In genomic region chr1:226125097-226125630, GRCh38 we compare ENCODE assay signal across 8 cellular contexts.
DNase-seq lines count a peak whose midpoint lies in the region; ATAC-seq and TF ChIP-seq lines count a peak whose summit lies in the region.

No MANE protein-coding gene starts in this region.

- peaks cover 36 to 60% (median 59%) of the 10 kb centered on the region in 3 donors for H3K4me1 Mint-ChIP-seq in IgD-negative memory B cell

- H2AFZ ChIP-seq in OCI-LY1 (ENCODE audit: low read length), result no peak overlapping the region

- no peak overlapping the region for H3K4me3 ChIP-seq in OCI-LY1 (ENCODE audit: low read depth, low read length, poor library complexity, severe bottlenecking)
- peak overlapping the region; percentile 34 for H3K4me3 ChIP-seq in mucosa of stomach (ENCODE audit: low read length)

- ATAC-seq in GM18517 (IDR thresholded peaks at IDR 0.05; ENCODE audit: unreplicated experiment) (peak; percentile 24), HG03095 (IDR thresholded peaks at IDR 0.05; ENCODE audit: unreplicated experiment) (no peak)

- DNase-seq in activated CD8-positive, alpha-beta memory T cell treated with anti-CD3 and anti-CD28 coated beads, Interleukin-2, amount 50 U/mL, for 24 hours (ENCODE audit: extremely low read depth), result peak; percentile 76
- DNase-seq in epidermal melanocyte (ENCODE audit: insufficient read length, low spot score), result peak; percentile 93
- peak; percentile 97 for DNase-seq in stimulated activated CD8-positive, alpha-beta memory T cell treated with anti-CD3 and anti-CD28 coated beads, Interleukin-4, amount 100 ng/mL, for 48 hours

- no peaks in the 10 kb centered on the region for H3K9me3 Mint-ChIP-seq in IgD-negative memory B cell

- no peaks in the 10 kb centered on the region for H3K79me2 ChIP-seq in OCI-LY1 (ENCODE audit: insufficient read depth, low read length)

- H3K4me1 ChIP-seq in OCI-LY1 (ENCODE audit: insufficient read depth, low read length, severe bottlenecking) (peaks cover 63% of the 10 kb centered on the region), mucosa of stomach (ENCODE audit: control insufficient read depth, insufficient read depth, low read length) (peaks cover 73% of the 10 kb centered on the region)

- no peak overlapping the region; the same call in 1 of the 2 replicates for H3K9ac ChIP-seq in OCI-LY1 (ENCODE audit: low read length)
- H3K9ac ChIP-seq in mucosa of stomach (ENCODE audit: low read length), result peak overlapping the region; percentile 82

- peaks cover 4% of the 10 kb centered on the region for H3K27me3 Mint-ChIP-seq in IgD-negative memory B cell

- H3K9me3 ChIP-seq in OCI-LY1 (ENCODE audit: low read length), result no peaks in the 10 kb centered on the region
- no peaks in the 10 kb centered on the region for H3K9me3 ChIP-seq in mucosa of stomach (ENCODE audit: control insufficient read depth, low read length)

- H3K36me3 ChIP-seq in OCI-LY1 (ENCODE audit: insufficient read depth, low read length) (no peaks in the 10 kb centered on the region), mucosa of stomach (ENCODE audit: control insufficient read depth, insufficient read depth, low read length) (no peaks in the 10 kb centered on the region)

- peak; percentile 94 for TF ChIP-seq CTCF in OCI-LY1 (IDR thresholded peaks at IDR 0.05; ENCODE audit: low read length)

- no peaks in the 10 kb centered on the region for H4K20me1 ChIP-seq in OCI-LY1 (ENCODE audit: insufficient read depth, low read length)

- peak overlapping the region; percentile 39 to 92 (median 80) for H3K4me3 Mint-ChIP-seq in IgD-negative memory B cell

- peak overlapping the region; percentile 71 to 99 (median 90) for H3K27ac Mint-ChIP-seq in IgD-negative memory B cell

- H3K9me2 ChIP-seq in OCI-LY1 (ENCODE audit: low read depth, low read length), result no peaks in the 10 kb centered on the region

- H3K36me3 Mint-ChIP-seq in IgD-negative memory B cell, result no peaks in the 10 kb centered on the region

- H3K4me2 ChIP-seq in OCI-LY1 (ENCODE audit: low read length), result peak overlapping the region; percentile 38; the same call in 1 of the 2 replicates

- H3F3A ChIP-seq in OCI-LY1 (ENCODE audit: insufficient read depth, low read length), result 0 out of 2 replicates have a peak, but pooled peaks cover 3% of the 10 kb centered on the region

- peak overlapping the region; percentile 28 for H3K27ac ChIP-seq in OCI-LY1 (ENCODE audit: low read depth, low read length, poor library complexity, severe bottlenecking)

- H3K27me3 ChIP-seq in OCI-LY1 (ENCODE audit: insufficient read depth, low read length) (no peaks in the 10 kb centered on the region), mucosa of stomach (ENCODE audit: control insufficient read depth, insufficient read depth, low read length) (no peaks in the 10 kb centered on the region)
